9 cellular contexts compared by ENCODE assay signal in the genomic region with DNA sequence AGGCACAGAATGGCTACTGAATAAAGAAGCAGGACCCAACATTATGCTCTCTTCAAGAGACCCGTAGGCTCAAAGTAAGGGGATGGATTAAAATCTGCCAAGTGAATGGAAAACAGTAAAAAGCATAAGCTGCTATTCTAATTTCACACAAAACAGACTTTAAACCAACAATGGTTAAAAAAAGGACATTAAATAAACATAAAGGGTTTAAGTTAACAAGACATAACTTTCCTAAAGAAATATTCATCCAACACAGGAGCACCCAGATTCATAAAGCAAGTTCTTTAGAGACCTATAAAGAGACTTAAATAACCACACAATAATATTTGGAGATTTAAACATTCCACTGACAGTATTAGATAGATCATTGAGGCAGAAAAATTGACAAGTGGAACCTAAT.
"Had no signal": no experiment of that assay in that cellular context is flagged by ENCODE, and none has a peak within 500 bp of the region (broad histone marks: within the 10 kb centered on the region; RNA-seq: fewer than 3 reads in every experiment).

No MANE protein-coding gene starts in this region.

- FAIRE-seq: H1, H54 had no signal

- H3K27ac ChIP-seq: GM23248 had no signal

- H3K9ac ChIP-seq: GM23248 had no signal

- H3K4me2 ChIP-seq: GM23338 had no signal

- H3K4me3 ChIP-seq: GM23248, GM23338 had no signal

- H2AFZ ChIP-seq: GM23248, GM23338 had no signal

- DNase-seq: GM23248, GOT3, H7, H9, HCEC 1CT, HFFc6 had no signal
